Comparison of ENCODE assay signal across 1 cellular context in the genomic region with DNA sequence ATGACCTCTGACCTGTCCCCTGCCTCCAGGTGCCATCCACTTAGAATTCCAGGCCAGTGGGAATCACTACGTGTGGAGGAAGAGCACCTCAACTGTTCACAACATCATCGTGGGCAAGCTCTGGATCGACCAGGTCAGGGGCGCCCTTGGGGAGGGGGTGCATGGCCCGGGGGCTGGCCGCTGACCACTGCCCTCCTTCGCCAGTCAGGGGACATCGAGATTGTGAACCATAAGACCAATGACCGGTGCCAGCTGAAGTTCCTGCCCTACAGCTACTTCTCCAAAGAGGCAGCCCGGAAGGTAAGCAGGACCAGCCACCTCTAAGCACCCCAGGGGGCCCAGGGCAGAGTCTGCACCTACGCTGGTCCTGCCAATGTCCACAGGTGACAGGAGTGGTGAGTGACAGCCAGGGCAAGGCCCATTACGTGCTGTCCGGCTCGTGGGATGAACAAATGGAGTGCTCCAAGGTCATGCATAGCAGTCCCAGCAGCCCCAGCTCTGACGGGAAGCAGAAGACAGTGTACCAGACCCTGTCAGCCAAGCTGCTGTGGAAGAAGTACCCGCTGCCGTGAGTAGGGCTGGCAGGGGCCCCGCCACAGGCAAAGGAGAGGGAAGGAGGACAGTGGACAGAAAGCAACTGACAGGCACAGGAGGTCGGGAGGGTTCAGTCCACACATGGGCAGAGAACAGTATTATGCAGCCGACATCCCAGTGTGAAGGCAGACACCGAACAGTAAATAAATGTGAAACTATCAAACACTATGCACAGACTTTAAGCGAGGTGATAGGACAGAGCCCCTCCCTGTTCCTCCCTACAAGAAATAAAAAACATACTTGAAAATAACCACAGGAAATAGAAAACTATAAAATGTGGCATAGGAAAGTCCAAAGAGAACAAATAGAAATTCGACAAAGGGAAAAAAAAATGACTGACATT.
TF ChIP-seq lines count a peak whose summit lies in the region.

No MANE protein-coding gene starts in this region.

TF ChIP-seq in HepG2, 621 proteins besides CTCF, POLR2A, EP300 and RAD21:
- TF ChIP-seq, protein P1, sequence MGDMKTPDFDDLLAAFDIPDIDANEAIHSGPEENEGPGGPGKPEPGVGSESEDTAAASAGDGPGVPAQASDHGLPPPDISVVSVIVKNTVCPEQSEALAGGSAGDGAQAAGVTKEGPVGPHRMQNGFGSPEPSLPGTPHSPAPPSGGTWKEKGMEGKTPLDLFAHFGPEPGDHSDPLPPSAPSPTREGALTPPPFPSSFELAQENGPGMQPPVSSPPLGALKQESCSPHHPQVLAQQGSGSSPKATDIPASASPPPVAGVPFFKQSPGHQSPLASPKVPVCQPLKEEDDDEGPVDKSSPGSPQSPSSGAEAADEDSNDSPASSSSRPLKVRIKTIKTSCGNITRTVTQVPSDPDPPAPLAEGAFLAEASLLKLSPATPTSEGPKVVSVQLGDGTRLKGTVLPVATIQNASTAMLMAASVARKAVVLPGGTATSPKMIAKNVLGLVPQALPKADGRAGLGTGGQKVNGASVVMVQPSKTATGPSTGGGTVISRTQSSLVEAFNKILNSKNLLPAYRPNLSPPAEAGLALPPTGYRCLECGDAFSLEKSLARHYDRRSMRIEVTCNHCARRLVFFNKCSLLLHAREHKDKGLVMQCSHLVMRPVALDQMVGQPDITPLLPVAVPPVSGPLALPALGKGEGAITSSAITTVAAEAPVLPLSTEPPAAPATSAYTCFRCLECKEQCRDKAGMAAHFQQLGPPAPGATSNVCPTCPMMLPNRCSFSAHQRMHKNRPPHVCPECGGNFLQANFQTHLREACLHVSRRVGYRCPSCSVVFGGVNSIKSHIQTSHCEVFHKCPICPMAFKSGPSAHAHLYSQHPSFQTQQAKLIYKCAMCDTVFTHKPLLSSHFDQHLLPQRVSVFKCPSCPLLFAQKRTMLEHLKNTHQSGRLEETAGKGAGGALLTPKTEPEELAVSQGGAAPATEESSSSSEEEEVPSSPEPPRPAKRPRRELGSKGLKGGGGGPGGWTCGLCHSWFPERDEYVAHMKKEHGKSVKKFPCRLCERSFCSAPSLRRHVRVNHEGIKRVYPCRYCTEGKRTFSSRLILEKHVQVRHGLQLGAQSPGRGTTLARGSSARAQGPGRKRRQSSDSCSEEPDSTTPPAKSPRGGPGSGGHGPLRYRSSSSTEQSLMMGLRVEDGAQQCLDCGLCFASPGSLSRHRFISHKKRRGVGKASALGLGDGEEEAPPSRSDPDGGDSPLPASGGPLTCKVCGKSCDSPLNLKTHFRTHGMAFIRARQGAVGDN (CRISPR knock-in tag; IDR thresholded peaks at IDR 0.05): 0 out of 2 replicates have a peak, but pooled peaks have one; percentile 8
- no peak for TF ChIP-seq ZBTB34 (CRISPR knock-in tag; IDR thresholded peaks at IDR 0.05)
